Comparison of ENCODE assay signal across 7 cellular contexts in the genomic region with DNA sequence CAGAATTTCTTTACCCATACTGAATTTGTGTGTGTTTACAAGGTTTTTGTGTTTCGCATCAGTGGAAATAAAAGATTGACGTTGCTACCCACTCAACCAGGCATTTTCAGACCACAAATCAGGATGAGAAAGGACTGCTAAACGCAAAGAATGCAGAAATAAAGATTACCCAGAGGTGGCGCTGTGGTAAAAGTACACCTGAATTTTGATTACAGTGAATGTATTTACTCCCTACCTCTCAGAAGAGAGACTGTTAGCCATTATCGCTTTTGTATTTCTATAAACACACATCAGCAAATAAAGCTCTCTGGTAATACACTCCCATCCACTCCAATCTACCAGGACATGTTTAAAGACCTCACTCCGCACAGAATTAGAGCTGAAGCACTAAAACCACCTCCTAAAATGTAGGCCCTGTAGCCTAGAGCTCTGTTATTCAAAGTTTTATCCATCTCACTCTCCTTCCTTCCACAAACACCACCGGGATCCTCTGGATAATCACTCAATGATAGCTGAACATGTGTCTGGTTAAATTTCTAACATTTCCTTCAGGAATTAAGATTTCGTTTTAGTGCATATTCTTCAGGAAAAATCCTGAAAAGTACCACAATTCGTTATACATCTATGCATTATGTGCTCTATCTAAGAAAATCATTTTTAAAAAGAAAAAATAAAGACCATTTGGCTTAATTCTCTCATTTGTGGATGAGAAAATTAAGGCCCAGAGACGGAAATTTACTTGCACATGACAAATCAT. TPM values are rescaled to one million over a fixed set of nuclear protein-coding genes. Genes with fewer than 3 reads are reported as not detected.
DNase-seq lines count a peak whose midpoint lies in the region; ATAC-seq and TF ChIP-seq lines count a peak whose summit lies in the region.

No MANE protein-coding gene starts in this region.

- H3K4me1 ChIP-seq in OCI-LY3 (ENCODE audit: low read length): peaks cover 14% of the 10 kb centered on the region; the same call in 1 of the 2 replicates
- H3K4me1 ChIP-seq in thoracic aorta (ENCODE audit: control insufficient read depth in 1 of 2, low read depth in 2 of 2): peaks cover 5 to 9% of the 10 kb centered on the region in 2 donors

- DNase-seq in EH (ENCODE audit: low read depth) (peak; percentile 55), HuH-7 (ENCODE audit: low spot score) (peak; percentile 34), astrocyte of the cerebellum (ENCODE audit: low read depth) (peak; percentile 49), kidney glomerular epithelial cell (lab: John Stamatoyannopoulos, UW) (peak; percentile 64), thoracic aorta (ENCODE audit: low spot score) (no peak), putamen (ENCODE audit: low spot score) (no peak)

- H3K27ac ChIP-seq in OCI-LY3 (ENCODE audit: low read length) (no peak overlapping the region), thoracic aorta (no peak overlapping the region)

- no peaks in the 10 kb centered on the region; the same call in 1 of the 2 replicates for H4K20me1 ChIP-seq in OCI-LY3 (ENCODE audit: insufficient read depth, low read length)

- H3K4me2 ChIP-seq in OCI-LY3 (ENCODE audit: low read length): no peak overlapping the region

- no peak for ATAC-seq in thoracic aorta (ENCODE audit: insufficient number of reproducible peaks, low FRiP score, low read depth)

- H3K9ac ChIP-seq in OCI-LY3 (ENCODE audit: low read length): no peak overlapping the region

- H3K9me3 ChIP-seq in OCI-LY3 (ENCODE audit: insufficient read depth, low read length): no peaks in the 10 kb centered on the region
- no peaks in the 10 kb centered on the region for H3K9me3 ChIP-seq in thoracic aorta

- in situ Hi-C loops in astrocyte of the cerebellum (cut with HindIII; ENCODE audit: low sequenced_read_pairs): no loop called here

- H3K4me3 ChIP-seq in OCI-LY3 (ENCODE audit: low read length) (no peak overlapping the region), astrocyte of the cerebellum (ENCODE audit: low read depth, low read length) (no peak overlapping the region), thoracic aorta (no peak overlapping the region)

- H2AFZ ChIP-seq in OCI-LY3 (ENCODE audit: low read depth, low read length): no peak overlapping the region; the same call in 1 of the 2 replicates

- TF ChIP-seq CTCF in OCI-LY3 (IDR thresholded peaks at IDR 0.05; ENCODE audit: low read depth, low read length) (peak; percentile 68), astrocyte of the cerebellum (IDR thresholded peaks at IDR 0.05; ENCODE audit: low read depth, low read length, missing control alignments) (peak; percentile 66), thoracic aorta (IDR thresholded peaks at IDR 0.05) (peak; percentile 70)

- no peaks in the 10 kb centered on the region for H3K79me2 ChIP-seq in OCI-LY3 (ENCODE audit: low read length)

- no peaks in the 10 kb centered on the region for H3K36me3 ChIP-seq in OCI-LY3 (replicated peaks; ENCODE audit: low read depth, low read length)
- H3K36me3 ChIP-seq in thoracic aorta: no peaks in the 10 kb centered on the region

- no peaks in the 10 kb centered on the region for H3K27me3 ChIP-seq in OCI-LY3 (ENCODE audit: low read depth, low read length)
- no peaks in the 10 kb centered on the region for H3K27me3 ChIP-seq in thoracic aorta (replicated peaks; ENCODE audit: insufficient read depth)

RNA-seq across cellular contexts. Expression of a gene that starts 2.5 kb away (rescaled TPM):
- 10 to 100 TPM; 31.5 to 46.6 TPM for total RNA-seq in thoracic aorta

Comparison
In these comparisons a context has a peak if more than half of its experiments do, and no peak if none do; other contexts are left out.
1. DNase-seq: peak in EH (single experiment), HuH-7 (single experiment), astrocyte of the cerebellum (single experiment) and kidney glomerular epithelial cell (single experiment); none in thoracic aorta (single experiment) and putamen (single experiment).
2. Peak in every context shown above with its lines, with median percentiles within 50 percentile points of each other: CTCF ChIP-seq.